1 cellular context compared by ENCODE assay signal in genomic region chr3:40615110-40615915, GRCh38.
A peak's percentile ranks its signal among the peaks of the same experiment; 100 is the strongest.
TF ChIP-seq lines count a peak whose summit lies in the region.

No MANE protein-coding gene starts in this region.

TF ChIP-seq in H1, 55 proteins besides CTCF, POLR2A, EP300 and RAD21 (continued from another document):
- TF ChIP-seq MAX (IDR thresholded peaks at IDR 0.05): peak; percentile 48; the same call in 1 of the 2 replicates
- TF ChIP-seq SP1 (IDR thresholded peaks at IDR 0.05; ENCODE audit: low read depth, low read length): no peak
- TF ChIP-seq HDAC2 (IDR thresholded peaks at IDR 0.05; ENCODE audit: borderline replicate concordance in 1 of 2, low read depth in 2 of 2, low read length in 2 of 2): 0 out of 4 replicates have a peak, but pooled peaks of 1 of the 2 experiments have one; percentile 51
- peak; percentile 74 for TF ChIP-seq BRCA1 (IDR thresholded peaks at IDR 0.05; ENCODE audit: low read depth, low read length)
- TF ChIP-seq SIX5 (IDR thresholded peaks at IDR 0.05; ENCODE audit: low read depth, low read length): no peak
- no peak for TF ChIP-seq POLR2AphosphoS5 (IDR thresholded peaks at IDR 0.05; ENCODE audit: low read depth, low read length)
- TF ChIP-seq SIRT6 (IDR thresholded peaks at IDR 0.05; ENCODE audit: low read length): no peak
- TF ChIP-seq RFX5 (IDR thresholded peaks at IDR 0.05; ENCODE audit: borderline replicate concordance, low read depth, low read length): no peak
- no peak for TF ChIP-seq BCL11A (IDR thresholded peaks at IDR 0.05; ENCODE audit: low read depth in 2 of 2, low read length in 2 of 2)
- TF ChIP-seq PHF8 (conservative IDR thresholded peaks at IDR 0.05; ENCODE audit: low read depth, low read length): no peak
- no peak for TF ChIP-seq MAFK (IDR thresholded peaks at IDR 0.05; ENCODE audit: low read depth, low read length)
- TF ChIP-seq GABPA (IDR thresholded peaks at IDR 0.05; ENCODE audit: borderline replicate concordance, insufficient read depth, low read length): no peak
- no peak for TF ChIP-seq ATF3 (IDR thresholded peaks at IDR 0.05; ENCODE audit: insufficient read depth, low read depth, low read length)
- TF ChIP-seq CTBP2 (IDR thresholded peaks at IDR 0.05; ENCODE audit: borderline replicate concordance, insufficient read depth, insufficient read length, low read length): no peak
- peak; percentile 89 for TF ChIP-seq CHD2 (IDR thresholded peaks at IDR 0.05; ENCODE audit: low read length)
- no peak for TF ChIP-seq SP4 (IDR thresholded peaks at IDR 0.05; ENCODE audit: low read length)
- no peak for TF ChIP-seq POU5F1 (IDR thresholded peaks at IDR 0.05; ENCODE audit: low read depth, low read length)
- no peak for TF ChIP-seq EZH2 (IDR thresholded peaks at IDR 0.05; ENCODE audit: low read depth, low read length, severe bottlenecking)
- no peak for TF ChIP-seq RXRA (IDR thresholded peaks at IDR 0.05; ENCODE audit: insufficient read depth, low read depth, low read length)
- TF ChIP-seq TEAD4 (IDR thresholded peaks at IDR 0.05; ENCODE audit: low read depth, low read length): no peak
- TF ChIP-seq SIN3A (conservative IDR thresholded peaks at IDR 0.05 in 1 of 2, IDR thresholded peaks at IDR 0.05 in 1 of 2; ENCODE audit: low read depth in 1 of 2, low read length in 2 of 2): peak in 1 of 2 experiments; percentile 57; a peak in 2 of 4 replicates
- no peak for TF ChIP-seq CBX5 (IDR thresholded peaks at IDR 0.05; ENCODE audit: low read depth, low read length)
- TF ChIP-seq YY1 (IDR thresholded peaks at IDR 0.05; ENCODE audit: low read depth, low read length): 0 out of 2 replicates have a peak, but pooled peaks have one; percentile 57
- TF ChIP-seq NRF1 (IDR thresholded peaks at IDR 0.05; ENCODE audit: low read depth, low read length): no peak
- TF ChIP-seq CREB1 (IDR thresholded peaks at IDR 0.05): peak; percentile 62
- no peak for TF ChIP-seq CBX8 (IDR thresholded peaks at IDR 0.05; ENCODE audit: borderline replicate concordance, low read depth, low read length)
- no peak for TF ChIP-seq ATF2 (IDR thresholded peaks at IDR 0.05; ENCODE audit: low read length)
- 0 out of 2 replicates have a peak, but pooled peaks have one; percentile 51 for TF ChIP-seq TAF1 (IDR thresholded peaks at IDR 0.05; ENCODE audit: low read depth, low read length)
